1 cellular context compared by ENCODE assay signal in the genomic region with DNA sequence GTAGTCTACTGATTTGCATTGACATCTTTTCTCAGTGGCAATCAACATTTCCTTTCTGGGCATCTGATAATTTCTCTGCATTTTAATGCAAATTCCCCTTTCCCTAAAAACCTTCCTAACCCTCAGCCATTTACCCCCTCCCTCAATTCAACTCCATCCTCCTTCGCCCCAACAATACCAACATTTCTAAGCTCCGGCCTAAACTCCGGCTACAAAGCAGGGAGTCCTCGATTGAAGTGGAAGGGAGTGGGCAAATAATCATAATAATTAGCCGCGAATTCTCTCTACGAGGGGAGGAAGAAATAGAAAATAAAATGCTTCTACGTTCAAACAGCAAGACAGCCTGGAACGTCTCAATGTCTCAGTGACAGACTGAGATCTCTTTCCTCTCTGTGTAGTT.
TF ChIP-seq lines count a peak whose summit lies in the region.

No MANE protein-coding gene starts in this region.

TF ChIP-seq in GM12878, 131 proteins besides CTCF, POLR2A, EP300 and RAD21 (continued from another document):
- TF ChIP-seq, protein P1, sequence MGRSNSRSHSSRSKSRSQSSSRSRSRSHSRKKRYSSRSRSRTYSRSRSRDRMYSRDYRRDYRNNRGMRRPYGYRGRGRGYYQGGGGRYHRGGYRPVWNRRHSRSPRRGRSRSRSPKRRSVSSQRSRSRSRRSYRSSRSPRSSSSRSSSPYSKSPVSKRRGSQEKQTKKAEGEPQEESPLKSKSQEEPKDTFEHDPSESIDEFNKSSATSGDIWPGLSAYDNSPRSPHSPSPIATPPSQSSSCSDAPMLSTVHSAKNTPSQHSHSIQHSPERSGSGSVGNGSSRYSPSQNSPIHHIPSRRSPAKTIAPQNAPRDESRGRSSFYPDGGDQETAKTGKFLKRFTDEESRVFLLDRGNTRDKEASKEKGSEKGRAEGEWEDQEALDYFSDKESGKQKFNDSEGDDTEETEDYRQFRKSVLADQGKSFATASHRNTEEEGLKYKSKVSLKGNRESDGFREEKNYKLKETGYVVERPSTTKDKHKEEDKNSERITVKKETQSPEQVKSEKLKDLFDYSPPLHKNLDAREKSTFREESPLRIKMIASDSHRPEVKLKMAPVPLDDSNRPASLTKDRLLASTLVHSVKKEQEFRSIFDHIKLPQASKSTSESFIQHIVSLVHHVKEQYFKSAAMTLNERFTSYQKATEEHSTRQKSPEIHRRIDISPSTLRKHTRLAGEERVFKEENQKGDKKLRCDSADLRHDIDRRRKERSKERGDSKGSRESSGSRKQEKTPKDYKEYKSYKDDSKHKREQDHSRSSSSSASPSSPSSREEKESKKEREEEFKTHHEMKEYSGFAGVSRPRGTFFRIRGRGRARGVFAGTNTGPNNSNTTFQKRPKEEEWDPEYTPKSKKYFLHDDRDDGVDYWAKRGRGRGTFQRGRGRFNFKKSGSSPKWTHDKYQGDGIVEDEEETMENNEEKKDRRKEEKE (IDR thresholded peaks at IDR 0.05), result no peak
